In genomic region chr5:93274291-93274690, GRCh38 we compare ENCODE assay signal across 14 cellular contexts.
DNase-seq lines count a peak whose midpoint lies in the region; ATAC-seq and TF ChIP-seq lines count a peak whose summit lies in the region.
"Had no signal": no experiment of that assay in that cellular context is flagged by ENCODE, and none has a peak within 500 bp of the region (broad histone marks: within the 10 kb centered on the region; RNA-seq: fewer than 3 reads in every experiment).

No MANE protein-coding gene starts in this region.

- no peak for TF ChIP-seq CTCF in GM23338 (conservative IDR thresholded peaks at IDR 0.05; ENCODE audit: low read depth in 2 of 2)
- no peak for TF ChIP-seq CTCF in CD14-positive monocyte (IDR thresholded peaks at IDR 0.05)

- no peaks in the 10 kb centered on the region for H3K79me2 ChIP-seq in GM23338 (replicated peaks; ENCODE audit: insufficient read depth)

- H3K27me3 Mint-ChIP-seq in GM23338 (ENCODE audit: insufficient read depth, low read depth, poor library complexity): peaks cover 2% of the 10 kb centered on the region
- no peaks in the 10 kb centered on the region for H3K27me3 Mint-ChIP-seq in CD14-positive monocyte (ENCODE audit: low read depth in 3 of 3)
- peaks cover 0 to 4% (median 0%) of the 10 kb centered on the region in 5 donors for H3K27me3 Mint-ChIP-seq in naive thymus-derived CD8-positive, alpha-beta T cell
- H3K27me3 Mint-ChIP-seq: activated CD4-positive, alpha-beta memory T cell treated with anti-CD3 and anti-CD28 coated beads, Interleukin-2, amount 10 ng/mL, durations not matched to agents 7 days and 5 days had no signal

- H4K20me1 ChIP-seq in GM23338 (replicated peaks; ENCODE audit: insufficient read depth): no peaks in the 10 kb centered on the region

- H3K27ac Mint-ChIP-seq in GM23338 (peak overlapping the region; percentile 37; the same call in 1 of the 2 replicates), CD14-positive monocyte (no peak overlapping the region)
- H3K27ac Mint-ChIP-seq in naive thymus-derived CD8-positive, alpha-beta T cell: no peak overlapping the region
- H3K27ac Mint-ChIP-seq: activated CD4-positive, alpha-beta memory T cell treated with anti-CD3 and anti-CD28 coated beads, Interleukin-2, amount 10 ng/mL, durations not matched to agents 7 days and 5 days; CD8-positive, alpha-beta T cell had no signal

- no peaks in the 10 kb centered on the region for H3K36me3 ChIP-seq in GM23338 (ENCODE audit: insufficient read depth)
- H3K36me3 ChIP-seq in adipocyte (ENCODE audit: control insufficient read depth, insufficient read depth, low read length, severe bottlenecking): no peaks in the 10 kb centered on the region

- DNase-seq in GM23338 (ENCODE audit: low spot score) (peak; percentile 17), adipocyte (ENCODE audit: low read depth) (peak; percentile 17), glomerular endothelial cell (ENCODE audit: extremely low read depth, low read depth, low spot score) (peak; percentile 96), pulmonary artery endothelial cell (ENCODE audit: low read depth, low spot score) (peak; percentile 98), anterior cingulate cortex (lab: John Stamatoyannopoulos, UW) (no peak), CD14-positive monocyte (ENCODE audit: low spot score) (no peak)
- DNase-seq in naive thymus-derived CD8-positive, alpha-beta T cell: no peak
- DNase-seq: activated CD4-positive, alpha-beta memory T cell treated with anti-CD3 and anti-CD28 coated beads, Interleukin-2, amount 10 ng/mL, durations not matched to agents 7 days and 5 days; activated effector memory CD4-positive, alpha-beta T cell treated with anti-CD3 and anti-CD28 coated beads, Interleukin-2, amount 50 U/mL, for 16 hours; CD8-positive, alpha-beta T cell; NCI-H1417 treated with DMSO at 0.1 percent for 48 hours; NCI-H510A had no signal

- no peaks in the 10 kb centered on the region for H3K9me3 ChIP-seq in adipocyte (ENCODE audit: control insufficient read depth, low read length)

- intact Hi-C loops in CD14-positive monocyte (cut with micrococcal nuclease): no loop called here

- no peak overlapping the region for H3K4me3 ChIP-seq in GM23338
- H3K4me3 ChIP-seq in adipocyte (ENCODE audit: low read length): no peak overlapping the region
- H3K4me3 ChIP-seq: skin epidermis had no signal

- no peak overlapping the region for H2AFZ ChIP-seq in GM23338

- no peaks in the 10 kb centered on the region for H3K27me3 ChIP-seq in GM23338 (ENCODE audit: insufficient read depth)
- no peaks in the 10 kb centered on the region for H3K27me3 ChIP-seq in adipocyte (replicated peaks; ENCODE audit: control insufficient read depth, insufficient read depth, low read length)

- no peak overlapping the region for H3K27ac ChIP-seq in GM23338 (ENCODE audit: low read depth)
- H3K27ac ChIP-seq: skin epidermis had no signal

- POLR2A ChIA-PET in naive thymus-derived CD8-positive, alpha-beta T cell (lab: Charles Lee): no interaction called here

- H3K4me3 Mint-ChIP-seq in GM23338 (no peak overlapping the region), CD14-positive monocyte (no peak overlapping the region)
- H3K4me3 Mint-ChIP-seq in naive thymus-derived CD8-positive, alpha-beta T cell: no peak overlapping the region
- H3K4me3 Mint-ChIP-seq: activated CD4-positive, alpha-beta memory T cell treated with anti-CD3 and anti-CD28 coated beads, Interleukin-2, amount 10 ng/mL, durations not matched to agents 7 days and 5 days; CD8-positive, alpha-beta T cell had no signal

- no peaks in the 10 kb centered on the region for H3K9me2 ChIP-seq in GM23338 (ENCODE audit: insufficient read depth)

- H3K9me3 Mint-ChIP-seq in GM23338 (no peaks in the 10 kb centered on the region), CD14-positive monocyte (peaks cover 0 to 9% (median 4%) of the 10 kb centered on the region in 7 donors)
- H3K9me3 Mint-ChIP-seq in naive thymus-derived CD8-positive, alpha-beta T cell: no peaks in the 10 kb centered on the region
- H3K9me3 Mint-ChIP-seq: activated CD4-positive, alpha-beta memory T cell treated with anti-CD3 and anti-CD28 coated beads, Interleukin-2, amount 10 ng/mL, durations not matched to agents 7 days and 5 days; CD8-positive, alpha-beta T cell had no signal

- no peaks in the 10 kb centered on the region for H3F3A ChIP-seq in GM23338 (replicated peaks; ENCODE audit: low read depth)

- H3K9ac ChIP-seq in adipocyte (ENCODE audit: low read length): no peak overlapping the region

- ATAC-seq in GM23338 (no peak), HG02870 (IDR thresholded peaks at IDR 0.05; ENCODE audit: unreplicated experiment) (no peak)
- no peak for ATAC-seq in naive thymus-derived CD8-positive, alpha-beta T cell
- ATAC-seq: CD8-positive, alpha-beta T cell had no signal

- no peaks in the 10 kb centered on the region for H3K36me3 Mint-ChIP-seq in GM23338 (ENCODE audit: low read depth)
- no peaks in the 10 kb centered on the region for H3K36me3 Mint-ChIP-seq in CD14-positive monocyte
- H3K36me3 Mint-ChIP-seq in naive thymus-derived CD8-positive, alpha-beta T cell: no peaks in the 10 kb centered on the region
- H3K36me3 Mint-ChIP-seq: CD8-positive, alpha-beta T cell had no signal

- H3K4me1 ChIP-seq in GM23338 (ENCODE audit: insufficient read depth) (peaks cover 5% of the 10 kb centered on the region; the same call in 1 of the 2 replicates), adipocyte (ENCODE audit: control insufficient read depth, insufficient read depth, low read length) (peaks cover 9% of the 10 kb centered on the region)

- H3K4me2 ChIP-seq in GM23338: no peak overlapping the region

- H3K4me1 Mint-ChIP-seq in GM23338 (peaks cover 10% of the 10 kb centered on the region; the same call in 2 of the 3 replicates), CD14-positive monocyte (no peaks in the 10 kb centered on the region)
- no peaks in the 10 kb centered on the region for H3K4me1 Mint-ChIP-seq in naive thymus-derived CD8-positive, alpha-beta T cell
- H3K4me1 Mint-ChIP-seq: activated CD4-positive, alpha-beta memory T cell treated with anti-CD3 and anti-CD28 coated beads, Interleukin-2, amount 10 ng/mL, durations not matched to agents 7 days and 5 days had no signal

TF ChIP-seq in GM23338, 12 proteins besides CTCF, POLR2A, EP300 and RAD21 (continues in another document):
- TF ChIP-seq REST (IDR thresholded peaks at IDR 0.05; ENCODE audit: unreplicated experiment) (no peak), STAT1 (IDR thresholded peaks at IDR 0.05; ENCODE audit: unreplicated experiment) (no peak)

Comparison
In these comparisons a context has a peak if more than half of its experiments do, and no peak if none do; other contexts are left out.
1. DNase-seq: peak in GM23338 (single experiment), adipocyte (single experiment), glomerular endothelial cell (single experiment) and pulmonary artery endothelial cell (single experiment); none in anterior cingulate cortex (0 of 58), CD14-positive monocyte (single experiment) and naive thymus-derived CD8-positive, alpha-beta T cell (0 of 10).